10 cellular contexts compared by ENCODE assay signal in genomic region chr13:74306496-74306895, GRCh38.
DNase-seq lines count a peak whose midpoint lies in the region.
"Had no signal": no experiment of that assay in that cellular context is flagged by ENCODE, and none has a peak within 500 bp of the region (broad histone marks: within the 10 kb centered on the region; RNA-seq: fewer than 3 reads in every experiment).

No MANE protein-coding gene starts in this region.

- no peak overlapping the region for H3K18ac ChIP-seq in mesendoderm (ENCODE audit: low read length)

- no peak overlapping the region for H3K23ac ChIP-seq in mesendoderm (ENCODE audit: low read length)

- H2BK120ac ChIP-seq in mesendoderm (ENCODE audit: low read depth, low read length) = no peak overlapping the region

- intact Hi-C loops in posterior vena cava (cut with DNase I) = no loop called here

- no peaks in the 10 kb centered on the region for H3K36me3 ChIP-seq in mesendoderm (ENCODE audit: control insufficient read depth, insufficient read depth, low read length)

- H3K4me2 ChIP-seq in mesendoderm (ENCODE audit: low read length) = no peak overlapping the region

- H2BK15ac ChIP-seq in mesendoderm (replicated peaks; ENCODE audit: low read depth) = no peak overlapping the region

- no peak overlapping the region for H2BK5ac ChIP-seq in mesendoderm (ENCODE audit: low read length)

- H3K27me3 ChIP-seq in mesendoderm (ENCODE audit: insufficient read depth, low read length, poor library complexity) = no peaks in the 10 kb centered on the region

- WGBS in mesendoderm (ENCODE audit: extremely low coverage, insufficient coverage, low lambda C conversion rate) = no CpG with 5 or more reads among the region's 2 CpGs

- H3K9ac ChIP-seq in mesendoderm (ENCODE audit: low read length) = no peak overlapping the region

- H4K5ac ChIP-seq in mesendoderm (ENCODE audit: low read length) = no peak overlapping the region

- H4K8ac ChIP-seq in mesendoderm (ENCODE audit: low read depth, low read length) = no peak overlapping the region

- H2AK5ac ChIP-seq in mesendoderm (ENCODE audit: low read length) = no peak overlapping the region

- DNase-seq in NCI-H82 (lab: John Stamatoyannopoulos, UW) (peak; percentile 39), NCI-H82 treated with DMSO at 0.1 percent for 48 hours (lab: John Stamatoyannopoulos, UW; ENCODE audit: unreplicated experiment) (no peak), NAMALWA (ENCODE audit: low spot score) (peak; percentile 12), astrocyte of the hippocampus (ENCODE audit: low read depth, low spot score) (peak; percentile 34), mesendoderm (peak; percentile 85), NCI-H187 treated with DMSO at 0.1 percent for 48 hours (lab: John Stamatoyannopoulos, UW) (no peak), posterior vena cava (ENCODE audit: low spot score) (no peak)
- no peak for DNase-seq in NK-92 treated with Interleukin-12 subunit alpha and Interleukin-12 subunit beta, amount 100 ng/mL, for 24 hours (lab: John Stamatoyannopoulos, UW)
- DNase-seq: ACHN, KG1 had no signal

- H3K79me1 ChIP-seq in mesendoderm (ENCODE audit: low read length) = no peaks in the 10 kb centered on the region

- no peak overlapping the region for H3K56ac ChIP-seq in mesendoderm (ENCODE audit: low read length)

- H3K27ac ChIP-seq in mesendoderm (ENCODE audit: low read depth, low read length) = no peak overlapping the region

- H3K79me2 ChIP-seq in mesendoderm (ENCODE audit: control insufficient read depth, insufficient read depth, low read length) = no peaks in the 10 kb centered on the region

- no peak overlapping the region for H3K4ac ChIP-seq in mesendoderm (ENCODE audit: low read depth, low read length)

- H3K4me3 ChIP-seq in mesendoderm (ENCODE audit: low read length) = no peak overlapping the region

- H3K4me1 ChIP-seq in mesendoderm (ENCODE audit: control insufficient read depth, low read depth, low read length) = no peaks in the 10 kb centered on the region

Comparison
In these comparisons a context has a peak if more than half of its experiments do, and no peak if none do; other contexts are left out.
1. DNase-seq: peak in NCI-H82 (single experiment), NAMALWA (single experiment), astrocyte of the hippocampus (single experiment) and mesendoderm (single experiment); none in NCI-H82 treated with DMSO at 0.1 percent for 48 hours (single experiment), NCI-H187 treated with DMSO at 0.1 percent for 48 hours (single experiment), NK-92 treated with Interleukin-12 subunit alpha and Interleukin-12 subunit beta, amount 100 ng/mL, for 24 hours (single experiment) and posterior vena cava (single experiment).